16 cellular contexts compared by ENCODE assay signal in the genomic region with DNA sequence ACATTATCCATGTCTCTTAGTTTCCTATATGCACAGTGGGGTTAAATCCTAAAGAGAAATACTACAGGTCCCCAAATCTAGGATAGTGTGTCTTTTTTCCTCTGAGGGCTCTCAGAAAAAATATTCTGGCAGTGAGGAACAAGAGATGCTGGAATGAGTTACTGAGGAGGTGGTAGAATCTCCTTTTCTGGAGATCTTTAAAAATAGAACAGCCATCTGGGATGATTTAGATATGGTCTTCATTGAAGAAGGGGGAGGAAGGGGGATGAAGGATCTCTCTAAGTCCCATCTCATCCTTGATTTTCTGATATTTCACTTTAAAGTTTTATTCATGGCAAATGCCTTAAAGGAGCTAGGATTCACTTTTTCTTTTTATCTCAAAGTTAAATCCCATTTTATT.
A peak's percentile ranks its signal among the peaks of the same experiment; 100 is the strongest.
DNase-seq lines count a peak whose midpoint lies in the region; ATAC-seq and TF ChIP-seq lines count a peak whose summit lies in the region.
"Had no signal": no experiment of that assay in that cellular context is flagged by ENCODE, and none has a peak within 500 bp of the region (broad histone marks: within the 10 kb centered on the region; RNA-seq: fewer than 3 reads in every experiment).

No MANE protein-coding gene starts in this region.

- DNase-seq in G401 (ENCODE audit: low spot score) (peak; percentile 60), body of pancreas (no peak), left lung (no peak), stomach (no peak), GDM1 (lab: John Stamatoyannopoulos, UW) (no peak)
- DNase-seq in activated effector memory CD4-positive, alpha-beta T cell treated with Interleukin-2 at 50 U/mL for 16 hours, result no peak
- DNase-seq: activated CD4-positive, alpha-beta memory T cell treated with anti-CD3 and anti-CD28 coated beads for 36 hours; activated gamma-delta T cell; DND-41; naive B cell; OCI-M1; T-helper 9 cell had no signal

- H3K27ac ChIP-seq in body of pancreas, result peak overlapping the region; percentile 50 to 81 (median 62)
- H3K27ac ChIP-seq in left lung, result peak overlapping the region; percentile 45 to 75
- H3K27ac ChIP-seq in stomach, result peak overlapping the region in 4 of 5 donors; percentile 23 to 80 (median 65)
- H3K27ac ChIP-seq: BLaER1 had no signal

- H3K27me3 ChIP-seq in body of pancreas (no peaks in the 10 kb centered on the region), left lung (no peaks in the 10 kb centered on the region), stomach (no peaks in the 10 kb centered on the region)
- H3K27me3 ChIP-seq: BLaER1 had no signal

- in situ Hi-C loops in G401 (cut with HindIII; ENCODE audit: low sequenced_read_pairs), result no loop called here

- ATAC-seq in body of pancreas, result no peak
- ATAC-seq in left lung, result no peak
- no peak for ATAC-seq in HG03469 (IDR thresholded peaks at IDR 0.05; ENCODE audit: unreplicated experiment)
- no peak for ATAC-seq in GM21737 (IDR thresholded peaks at IDR 0.05; ENCODE audit: unreplicated experiment)
- ATAC-seq: esophagus mucosa had no signal

- no peaks in the 10 kb centered on the region for H3K36me3 ChIP-seq in body of pancreas (replicated peaks in 1 of 2; ENCODE audit: insufficient read depth in 1 of 2, low read depth in 2 of 2)
- H3K36me3 ChIP-seq in left lung, result no peaks in the 10 kb centered on the region
- H3K36me3 ChIP-seq in stomach, result no peaks in the 10 kb centered on the region
- H3K36me3 ChIP-seq: BLaER1 had no signal

- intact Hi-C loops in body of pancreas (cut with DNase I), result no loop called here
- intact Hi-C loops in left lung (cut with DNase I), result no loop called here
- intact Hi-C loops in stomach (cut with DNase I; ENCODE audit: low total_unique reads), result no loop called here

- H3K4me1 ChIP-seq in body of pancreas, result peaks cover 90% of the 10 kb centered on the region
- peaks cover 12 to 34% of the 10 kb centered on the region in 2 donors for H3K4me1 ChIP-seq in left lung
- peaks cover 22 to 85% (median 53%) of the 10 kb centered on the region in 4 donors for H3K4me1 ChIP-seq in stomach

- TF ChIP-seq EP300 in stomach (IDR thresholded peaks at IDR 0.05), result no peak

- H3K4me3 ChIP-seq in body of pancreas (no peak overlapping the region), left lung (no peak overlapping the region), stomach (no peak overlapping the region)
- H3K4me3 ChIP-seq: BLaER1 had no signal

- no peak for TF ChIP-seq CTCF in body of pancreas (IDR thresholded peaks at IDR 0.05)
- no peak for TF ChIP-seq CTCF in left lung (IDR thresholded peaks at IDR 0.05)
- TF ChIP-seq CTCF in stomach (IDR thresholded peaks at IDR 0.05), result no peak

- no peak for TF ChIP-seq POLR2A in body of pancreas (IDR thresholded peaks at IDR 0.05)
- no peak for TF ChIP-seq POLR2A in stomach (IDR thresholded peaks at IDR 0.05)

- no peaks in the 10 kb centered on the region for H3K9me3 ChIP-seq in body of pancreas
- H3K9me3 ChIP-seq in left lung, result no peaks in the 10 kb centered on the region
- H3K9me3 ChIP-seq in stomach, result no peaks in the 10 kb centered on the region
- H3K9me3 ChIP-seq: BLaER1 had no signal
